In genomic region chr6:10478187-10479040, GRCh38 we compare ENCODE assay signal across 8 cellular contexts. TPM values are rescaled to one million over a fixed set of nuclear protein-coding genes. Genes with fewer than 3 reads are reported as not detected.
DNase-seq lines count a peak whose midpoint lies in the region; ATAC-seq and TF ChIP-seq lines count a peak whose summit lies in the region.

No MANE protein-coding gene starts in this region.

- H3K27ac ChIP-seq in HCT116 (ENCODE audit: low read depth, low read length) (no peak overlapping the region), breast epithelium (no peak overlapping the region), lung (ENCODE audit: low read depth in 1 of 2, low read length in 1 of 2) (no peak overlapping the region)

- BruUV-seq in HCT116 (replicated peaks; lab: Mats Ljungman, UMichigan): no TSS peak

- TF ChIP-seq POLR2A in HCT116 (IDR thresholded peaks at IDR 0.05; ENCODE audit: borderline replicate concordance, extremely low read depth, insufficient read depth, insufficient read length) (no peak), breast epithelium (IDR thresholded peaks at IDR 0.05) (no peak)

- 58 to 64% methylated on average over 10 of the region's 10 CpGs for WGBS in lung, 2 donors

- TF ChIP-seq CTCF in HCT116 (IDR thresholded peaks at IDR 0.05 in 2 of 3, conservative IDR thresholded peaks at IDR 0.05 in 1 of 3; ENCODE audit: borderline replicate concordance in 1 of 3, insufficient read depth in 1 of 3, low read depth in 2 of 3, low read length in 2 of 3) (peak; percentile 46 to 79 (median 56); a peak in 4 of 6 replicates), breast epithelium (IDR thresholded peaks at IDR 0.05) (peak in 2 of 3 donors; percentile 42 to 46), lung (IDR thresholded peaks at IDR 0.05; ENCODE audit: control extremely low read depth, extremely low read depth) (peak; percentile 36)

- peak; percentile 85 for TF ChIP-seq RAD21 in HCT116 (IDR thresholded peaks at IDR 0.05; ENCODE audit: low read depth)

- POLR2A ChIA-PET in HCT116 (lab: Charles Lee): interaction anchor here (1.0 kb wide), 1 partner anchor 13 kb away, joined by 3 read pairs; no protein-coding TSS in a partner anchor

- no peaks in the 10 kb centered on the region for H3K9me2 ChIP-seq in HCT116 (ENCODE audit: insufficient read depth)

- RAD21 ChIA-PET in HCT116 (lab: Charles Lee; ENCODE audit: low non-redundant PET in 1 of 2, low total read pairs in 2 of 2, uncharacterized antibody in 2 of 2, unreplicated experiment in 2 of 2): interaction anchor here (0.7 to 1.0 kb wide), 3 partner anchors 242 to 370 kb away, joined by 3 read pairs; no protein-coding TSS in a partner anchor

- H3K4me1 ChIP-seq in HCT116 (ENCODE audit: control insufficient read depth in 1 of 2, insufficient read depth in 2 of 2, low read length in 2 of 2): peaks cover 0 to 10% of the 10 kb centered on the region in 2 experiments; a peak in 2 of 4 replicates
- no peaks in the 10 kb centered on the region for H3K4me1 ChIP-seq in breast epithelium
- no peaks in the 10 kb centered on the region for H3K4me1 ChIP-seq in lung (ENCODE audit: control insufficient read depth in 2 of 2, insufficient read depth in 2 of 2, low read length in 2 of 2)

- H3K27me3 ChIP-seq in HCT116 (ENCODE audit: insufficient read depth, low read length) (no peaks in the 10 kb centered on the region), breast epithelium (peaks cover 0 to 26% of the 10 kb centered on the region in 2 donors), lung (ENCODE audit: control insufficient read depth, insufficient read depth) (no peaks in the 10 kb centered on the region)

- H4K20me1 ChIP-seq in HCT116 (ENCODE audit: insufficient read depth): no peaks in the 10 kb centered on the region

- CTCF ChIA-PET in HCT116 (lab: Charles Lee): interaction anchor here (0.9 to 1.6 kb wide), 21 partner anchors 9 to 1097 kb away, joined by 3 to 31 read pairs (median 4); partner anchors contain the start of gene TMEM14C

- H3K4me2 ChIP-seq in HCT116 (ENCODE audit: low read length): no peak overlapping the region

- intact Hi-C loops in HCT116 (cut with micrococcal nuclease): loop anchor here (1.0 to 10.0 kb wide), 5 partner anchors 216 to 1099 kb away; partner anchors contain the start of genes C6orf52 and PAK1IP1
- intact Hi-C loops in breast epithelium (cut with DNase I; ENCODE audit: low total_unique reads): no loop called here

- H3K9ac ChIP-seq in HCT116 (ENCODE audit: low read length): no peak overlapping the region

- peak; percentile 39 to 50 for DNase-seq in NCI-H2081 (lab: John Stamatoyannopoulos, UW)
- no peak for DNase-seq in NCI-H2081 treated with DMSO at 0.1 percent for 48 hours (lab: John Stamatoyannopoulos, UW)
- DNase-seq in HCT116 (ENCODE audit: low read depth, low spot score): peak; percentile 41
- peak; percentile 31 to 69 for DNase-seq in NCI-H526 (lab: John Stamatoyannopoulos, UW)
- no peak for DNase-seq in breast epithelium (ENCODE audit: low spot score in 2 of 2)
- no peak for DNase-seq in lung (ENCODE audit: low spot score)
- no peak for DNase-seq in hypothalamus (lab: John Stamatoyannopoulos, UW)

- H3K9me3 ChIP-seq in HCT116 (ENCODE audit: control insufficient read depth in 1 of 2, insufficient read depth in 1 of 2, low read depth in 1 of 2, low read length in 2 of 2): no peaks in the 10 kb centered on the region
- H3K9me3 ChIP-seq in breast epithelium: no peaks in the 10 kb centered on the region
- no peaks in the 10 kb centered on the region for H3K9me3 ChIP-seq in lung (ENCODE audit: control insufficient read depth in 2 of 2, insufficient read depth in 1 of 2, low read length in 1 of 2)

- H3K79me2 ChIP-seq in HCT116 (ENCODE audit: insufficient read depth, low read length): no peaks in the 10 kb centered on the region

- H3K36me3 ChIP-seq in HCT116 (ENCODE audit: control insufficient read depth in 1 of 2, insufficient read depth in 2 of 2, low read length in 2 of 2) (no peaks in the 10 kb centered on the region), breast epithelium (no peaks in the 10 kb centered on the region), lung (ENCODE audit: control insufficient read depth in 2 of 2, insufficient read depth in 2 of 2, low read length in 2 of 2) (no peaks in the 10 kb centered on the region)

- H2AFZ ChIP-seq in HCT116 (ENCODE audit: low read depth, low read length, poor library complexity, severe bottlenecking): peak overlapping the region; percentile 30

- H3K4me3 ChIP-seq in HCT116 (replicated peaks in 1 of 2; ENCODE audit: low read depth in 1 of 2, low read length in 2 of 2): no peak overlapping the region
- no peak overlapping the region for H3K4me3 ChIP-seq in breast epithelium
- no peak overlapping the region for H3K4me3 ChIP-seq in lung

- ATAC-seq in HCT116 (peak; percentile 79), lung (ENCODE audit: insufficient read depth, low FRiP score) (peak; percentile 62), GM19397 (IDR thresholded peaks at IDR 0.05; ENCODE audit: unreplicated experiment) (no peak)

TF ChIP-seq in HCT116, 20 proteins besides CTCF, POLR2A, EP300 and RAD21:
- no peak for TF ChIP-seq TCF7L2 (IDR thresholded peaks at IDR 0.05; ENCODE audit: borderline replicate concordance, extremely low read depth, insufficient read depth, insufficient read length)
TF ChIP-seq in HCT116: peak in this region for 0.

RNA-seq across cellular contexts. Expression of gene GCNT2, which starts 42.7 kb away (rescaled TPM):
- total RNA-seq in HCT116 (2021; ENCODE audit: unreplicated experiment) (0.74 TPM), breast epithelium (10 to 100 TPM in 2 of 3 donors, 1 to 10 TPM in 1; 1.4 to 22.0 (median 13.4) TPM), lung (10 to 100 TPM; 21.6 to 57.4 TPM)
- polyA plus RNA-seq in HCT116 (2012): 0.12 and 0.59 TPM in 2 replicates
- polyA plus RNA-seq in lung: 1 to 10 TPM; 7.8 to 9.9 TPM

Comparison
In these comparisons a context has a peak if more than half of its experiments do, and no peak if none do; other contexts are left out.
1. DNase-seq: peak in NCI-H2081 (2 of 2), HCT116 (single experiment) and NCI-H526 (2 of 2); none in NCI-H2081 treated with DMSO at 0.1 percent for 48 hours (single experiment), breast epithelium (0 of 2), lung (single experiment) and hypothalamus (0 of 51).
2. Peak in every context shown above with its lines, with median percentiles within 50 percentile points of each other: CTCF ChIP-seq.